In the genomic region with DNA sequence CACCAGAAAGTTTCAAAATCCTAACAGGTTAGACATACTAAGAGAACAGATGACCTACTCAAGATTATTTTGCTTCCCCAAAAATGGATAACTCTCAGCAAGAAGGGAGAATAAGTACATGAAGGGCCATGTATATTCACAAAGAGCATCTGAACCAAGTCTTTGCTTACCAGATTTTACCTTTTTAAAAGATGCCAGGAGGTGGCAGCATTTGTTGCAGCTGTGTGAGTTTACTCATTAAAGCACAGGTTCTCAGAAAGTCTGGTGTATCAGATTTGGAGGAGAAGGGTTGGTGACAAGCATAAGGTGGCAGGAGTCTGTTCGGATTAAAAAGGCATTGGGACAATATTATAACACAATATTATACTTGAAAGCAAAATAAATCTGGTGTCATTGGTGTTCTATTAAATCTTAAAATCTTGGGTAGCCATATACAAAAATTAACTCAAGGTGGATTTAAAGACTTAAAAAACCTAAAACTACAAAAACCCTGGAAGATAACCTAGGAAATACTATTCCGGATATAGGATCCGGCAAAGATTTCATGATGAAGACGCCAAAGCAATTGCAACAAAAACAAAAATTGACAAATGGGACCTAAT, we compare ENCODE assay signal across 8 cellular contexts. TPM values are rescaled to one million over a fixed set of nuclear protein-coding genes. Genes with fewer than 3 reads are reported as not detected.
A peak's percentile ranks its signal among the peaks of the same experiment; 100 is the strongest.
DNase-seq lines count a peak whose midpoint lies in the region; ATAC-seq and TF ChIP-seq lines count a peak whose summit lies in the region.

No MANE protein-coding gene starts in this region.

- no peak overlapping the region for H3K9ac ChIP-seq in fibroblast of lung (ENCODE audit: insufficient read depth, low read length)

- H3K27ac ChIP-seq in C4-2B (no peak overlapping the region), fibroblast of lung (ENCODE audit: insufficient read depth, low read length) (no peak overlapping the region), osteoblast (ENCODE audit: low read depth, low read length) (no peak overlapping the region)

- H3K9me3 ChIP-seq in fibroblast of lung (ENCODE audit: control insufficient read depth, insufficient read depth, low read depth, low read length): no peaks in the 10 kb centered on the region
- H3K9me3 ChIP-seq in osteoblast (ENCODE audit: low read depth, low read length): no peaks in the 10 kb centered on the region

- H3K27me3 ChIP-seq in fibroblast of lung (ENCODE audit: control insufficient read depth, insufficient read depth, low read length) (no peaks in the 10 kb centered on the region), osteoblast (ENCODE audit: insufficient read depth, low read length) (no peaks in the 10 kb centered on the region)

- H3K4me1 ChIP-seq in fibroblast of lung (ENCODE audit: control insufficient read depth, extremely low read depth, insufficient read depth, low read length) (no peaks in the 10 kb centered on the region), osteoblast (ENCODE audit: insufficient read depth, low read length) (no peaks in the 10 kb centered on the region)

- H3K36me3 ChIP-seq in fibroblast of lung (ENCODE audit: control insufficient read depth, insufficient read depth, low read length) (no peaks in the 10 kb centered on the region), osteoblast (ENCODE audit: insufficient read depth, low read length) (no peaks in the 10 kb centered on the region)

- no peak overlapping the region for H3K4me3 ChIP-seq in fibroblast of lung (replicated peaks in 1 of 4; ENCODE audit: control extremely low read depth in 1 of 4, insufficient read depth in 1 of 4, low read depth in 3 of 4, low read length in 4 of 4)
- no peak overlapping the region for H3K4me3 ChIP-seq in osteoblast (ENCODE audit: insufficient read depth, low read length)

- DNase-seq in NCI-H748 (lab: John Stamatoyannopoulos, UW; ENCODE audit: unreplicated experiment) (peak; percentile 71), activated T-cell treated with anti-CD3 and anti-CD28 coated beads for 4 hours (peak; percentile 54), fibroblast of lung (ENCODE audit: low read depth in 2 of 2) (peak; percentile 50 to 75), osteoblast (ENCODE audit: insufficient read length, low spot score, missing footprints) (peak; percentile 35), cerebellar nuclear complex (lab: John Stamatoyannopoulos, UW) (no peak)

- ATAC-seq in GM18868 (IDR thresholded peaks at IDR 0.05; ENCODE audit: unreplicated experiment) (peak; percentile 86), HG03439 (IDR thresholded peaks at IDR 0.05; ENCODE audit: unreplicated experiment) (peak; percentile 73)

- peak; percentile 80 for TF ChIP-seq CTCF in C4-2B (conservative IDR thresholded peaks at IDR 0.05)
- TF ChIP-seq CTCF in fibroblast of lung (conservative IDR thresholded peaks at IDR 0.05 in 1 of 2, IDR thresholded peaks at IDR 0.05 in 1 of 2; ENCODE audit: low read depth in 1 of 2, low read length in 2 of 2): peak; percentile 51 to 67
- peak; percentile 57 for TF ChIP-seq CTCF in osteoblast (IDR thresholded peaks at IDR 0.05; ENCODE audit: extremely low read depth, low read depth, low read length)

- H2AFZ ChIP-seq in fibroblast of lung (ENCODE audit: low read length) (no peak overlapping the region), osteoblast (ENCODE audit: low read length) (no peak overlapping the region)

- no peaks in the 10 kb centered on the region for H3K79me2 ChIP-seq in fibroblast of lung (ENCODE audit: control insufficient read depth, insufficient read depth, low read length)
- no peaks in the 10 kb centered on the region for H3K79me2 ChIP-seq in osteoblast (ENCODE audit: insufficient read depth, low read length)

- no peak overlapping the region for H3K4me2 ChIP-seq in fibroblast of lung (ENCODE audit: extremely low read depth, insufficient read depth, low read length)
- H3K4me2 ChIP-seq in osteoblast (ENCODE audit: insufficient read depth, low read length): no peak overlapping the region

- H4K20me1 ChIP-seq in fibroblast of lung (ENCODE audit: control insufficient read depth, extremely low read depth, insufficient read depth, low read length): no peaks in the 10 kb centered on the region
- H4K20me1 ChIP-seq in osteoblast (ENCODE audit: insufficient read depth, low read length): no peaks in the 10 kb centered on the region

RNA-seq across cellular contexts. Expression of gene NFKB1, which starts 51.3 kb away (rescaled TPM):
- total RNA-seq in fibroblast of lung (32.5 and 33.9 TPM in 2 replicates), osteoblast (27.1 and 28.6 TPM in 2 replicates)
- polyA plus RNA-seq in fibroblast of lung: 20.9 and 22.4 TPM in 2 replicates
- polyA plus RNA-seq in fibroblast of lung (2012): 18.7 and 20.6 TPM in 2 replicates
- 13.7 and 18.5 TPM in 2 replicates for polyA minus RNA-seq in fibroblast of lung (ENCODE audit: low replicate concordance)

Comparison
In these comparisons a context has a peak if more than half of its experiments do, and no peak if none do; other contexts are left out.
1. DNase-seq: peak in NCI-H748 (single experiment), activated T-cell treated with anti-CD3 and anti-CD28 coated beads for 4 hours (single experiment), fibroblast of lung (2 of 2) and osteoblast (single experiment); none in cerebellar nuclear complex (0 of 2).
2. Peak in every context shown above with its lines, with median percentiles within 50 percentile points of each other: CTCF ChIP-seq.